In the genomic region with DNA sequence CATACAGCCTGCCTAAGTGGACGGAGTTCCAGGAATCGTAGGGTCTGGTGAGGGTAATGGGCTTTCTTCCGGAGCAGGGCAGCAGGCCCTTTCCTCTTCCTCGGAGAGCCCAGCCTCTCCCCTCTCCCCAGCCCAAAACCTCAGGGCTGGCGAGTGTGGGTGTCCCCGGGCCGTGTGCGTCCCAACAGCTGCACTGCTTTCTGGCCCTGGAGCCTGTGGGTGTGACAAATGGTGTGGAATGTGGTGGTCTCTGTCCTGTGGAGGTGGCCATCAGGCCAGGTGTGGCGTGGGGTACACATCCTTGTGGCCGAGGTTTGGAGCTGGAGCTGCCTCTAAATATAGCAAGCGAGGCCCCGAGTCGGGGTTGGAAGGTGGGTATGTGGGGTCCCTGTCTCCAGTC, we compare ENCODE assay signal across 15 cellular contexts. TPM values are rescaled to one million over a fixed set of nuclear protein-coding genes. Genes with fewer than 3 reads are reported as not detected.
A peak's percentile ranks its signal among the peaks of the same experiment; 100 is the strongest.
DNase-seq lines count a peak whose midpoint lies in the region; ATAC-seq and TF ChIP-seq lines count a peak whose summit lies in the region.
"Had no signal": no experiment of that assay in that cellular context is flagged by ENCODE, and none has a peak within 500 bp of the region (broad histone marks: within the 10 kb centered on the region; RNA-seq: fewer than 3 reads in every experiment).

No MANE protein-coding gene starts in this region.

- ATAC-seq in stimulated activated naive CD8-positive, alpha-beta T cell treated with anti-CD3 and anti-CD28 coated beads, Interleukin-15, Interleukin-2, amounts not matched to agents 100 U/mL and 50 U/mL, for 24 hours, result no peak
- no peak for ATAC-seq in natural killer cell treated with Interleukin-12 subunit alpha and Interleukin-12 subunit beta and Interleukin-15 and Interleukin-18, amount 100 ng/mL, for 72 hours
- ATAC-seq in HG03196 (IDR thresholded peaks at IDR 0.05; ENCODE audit: unreplicated experiment) (no peak), GM21367 (IDR thresholded peaks at IDR 0.05; ENCODE audit: unreplicated experiment) (no peak)
- ATAC-seq: left colon had no signal

- H3K27ac Mint-ChIP-seq in stimulated activated naive CD8-positive, alpha-beta T cell treated with anti-CD3 and anti-CD28 coated beads, Interleukin-15, Interleukin-2, amounts not matched to agents 100 ng/mL and 50 ng/mL, for 24 hours, result peak overlapping the region; percentile 87
- H3K27ac Mint-ChIP-seq in activated naive CD8-positive, alpha-beta T cell treated with anti-CD3 and anti-CD28 coated beads for 36 hours, result peak overlapping the region; percentile 86
- peak overlapping the region; percentile 71 for H3K27ac Mint-ChIP-seq in natural killer cell treated with Interleukin-12 subunit alpha and Interleukin-12 subunit beta and Interleukin-15 and Interleukin-18, amount 100 ng/mL, for 72 hours

- TF ChIP-seq CTCF in sigmoid colon (IDR thresholded peaks at IDR 0.05), result no peak

- 72 to 91% methylated on average over 13 of the region's 13 CpGs for WGBS in sigmoid colon, 2 donors

- H3K27ac ChIP-seq in sigmoid colon, result no peak overlapping the region

- no peak for TF ChIP-seq POLR2A in sigmoid colon (IDR thresholded peaks at IDR 0.05)

- no peaks in the 10 kb centered on the region for H3K27me3 ChIP-seq in sigmoid colon
- H3K27me3 ChIP-seq: MG63, tibial nerve had no signal

- no peak for DNase-seq in stimulated activated naive CD8-positive, alpha-beta T cell treated with anti-CD3 and anti-CD28 coated beads, Interleukin-15, Interleukin-2, amounts not matched to agents 100 U/mL and 50 U/mL, for 24 hours
- DNase-seq in activated naive CD8-positive, alpha-beta T cell treated with anti-CD3 and anti-CD28 coated beads for 36 hours, result no peak
- no peak for DNase-seq in natural killer cell treated with Interleukin-12 subunit alpha and Interleukin-12 subunit beta and Interleukin-15 and Interleukin-18, amount 100 ng/mL, for 72 hours (ENCODE audit: low spot score)
- no peak for DNase-seq in sigmoid colon
- no peak for DNase-seq in KG1 (lab: John Stamatoyannopoulos, UW)
- DNase-seq: activated effector memory CD4-positive, alpha-beta T cell treated with Interleukin-2 at 50 U/mL for 16 hours; left colon; MG63; NCI-H82; stimulated activated CD4-positive, alpha-beta T cell treated with anti-CD3 and anti-CD28 coated beads, Interleukin-1b, Interleukin-23, amount 100 ng/mL, for 48 hours had no signal

- no peak overlapping the region for H3K4me3 ChIP-seq in sigmoid colon
- H3K4me3 ChIP-seq: MG63, tibial nerve had no signal

- H3K9me3 ChIP-seq in sigmoid colon, result no peaks in the 10 kb centered on the region
- H3K9me3 ChIP-seq: MG63, tibial nerve had no signal

- no peaks in the 10 kb centered on the region for H3K9me3 Mint-ChIP-seq in stimulated activated naive CD8-positive, alpha-beta T cell treated with anti-CD3 and anti-CD28 coated beads, Interleukin-15, Interleukin-2, amounts not matched to agents 100 ng/mL and 50 ng/mL, for 24 hours
- no peaks in the 10 kb centered on the region for H3K9me3 Mint-ChIP-seq in activated naive CD8-positive, alpha-beta T cell treated with anti-CD3 and anti-CD28 coated beads for 36 hours
- H3K9me3 Mint-ChIP-seq in natural killer cell treated with Interleukin-12 subunit alpha and Interleukin-12 subunit beta and Interleukin-15 and Interleukin-18, amount 100 ng/mL, for 72 hours, result no peaks in the 10 kb centered on the region

- H3K36me3 Mint-ChIP-seq in stimulated activated naive CD8-positive, alpha-beta T cell treated with anti-CD3 and anti-CD28 coated beads, Interleukin-15, Interleukin-2, amounts not matched to agents 100 ng/mL and 50 ng/mL, for 24 hours (ENCODE audit: low read depth), result peaks cover 26% of the 10 kb centered on the region
- H3K36me3 Mint-ChIP-seq in activated naive CD8-positive, alpha-beta T cell treated with anti-CD3 and anti-CD28 coated beads for 36 hours, result peaks cover 44% of the 10 kb centered on the region
- H3K36me3 Mint-ChIP-seq in natural killer cell treated with Interleukin-12 subunit alpha and Interleukin-12 subunit beta and Interleukin-15 and Interleukin-18, amount 100 ng/mL, for 72 hours, result no peaks in the 10 kb centered on the region

- intact Hi-C loops in sigmoid colon (cut with DNase I), result no loop called here

- H3K27me3 Mint-ChIP-seq in stimulated activated naive CD8-positive, alpha-beta T cell treated with anti-CD3 and anti-CD28 coated beads, Interleukin-15, Interleukin-2, amounts not matched to agents 100 ng/mL and 50 ng/mL, for 24 hours, result no peaks in the 10 kb centered on the region
- no peaks in the 10 kb centered on the region for H3K27me3 Mint-ChIP-seq in activated naive CD8-positive, alpha-beta T cell treated with anti-CD3 and anti-CD28 coated beads for 36 hours
- no peaks in the 10 kb centered on the region for H3K27me3 Mint-ChIP-seq in natural killer cell treated with Interleukin-12 subunit alpha and Interleukin-12 subunit beta and Interleukin-15 and Interleukin-18, amount 100 ng/mL, for 72 hours

- H3K4me1 ChIP-seq in sigmoid colon, result peaks cover 0 to 33% (median 20%) of the 10 kb centered on the region in 4 donors

- peaks cover 77% of the 10 kb centered on the region for H3K4me1 Mint-ChIP-seq in stimulated activated naive CD8-positive, alpha-beta T cell treated with anti-CD3 and anti-CD28 coated beads, Interleukin-15, Interleukin-2, amounts not matched to agents 100 ng/mL and 50 ng/mL, for 24 hours (ENCODE audit: low read depth)
- H3K4me1 Mint-ChIP-seq in activated naive CD8-positive, alpha-beta T cell treated with anti-CD3 and anti-CD28 coated beads for 36 hours, result peaks cover 63% of the 10 kb centered on the region
- peaks cover 43 to 48% of the 10 kb centered on the region in 2 donors for H3K4me1 Mint-ChIP-seq in natural killer cell treated with Interleukin-12 subunit alpha and Interleukin-12 subunit beta and Interleukin-15 and Interleukin-18, amount 100 ng/mL, for 72 hours (ENCODE audit: low read depth in 2 of 2)

- H3K36me3 ChIP-seq in sigmoid colon, result no peaks in the 10 kb centered on the region
- H3K36me3 ChIP-seq: tibial nerve had no signal

- TF ChIP-seq EP300 in sigmoid colon (IDR thresholded peaks at IDR 0.05), result no peak

- H3K4me3 Mint-ChIP-seq in stimulated activated naive CD8-positive, alpha-beta T cell treated with anti-CD3 and anti-CD28 coated beads, Interleukin-15, Interleukin-2, amounts not matched to agents 100 ng/mL and 50 ng/mL, for 24 hours, result peak overlapping the region; percentile 57
- H3K4me3 Mint-ChIP-seq in activated naive CD8-positive, alpha-beta T cell treated with anti-CD3 and anti-CD28 coated beads for 36 hours, result peak overlapping the region; percentile 9
- peak overlapping the region; percentile 25 for H3K4me3 Mint-ChIP-seq in natural killer cell treated with Interleukin-12 subunit alpha and Interleukin-12 subunit beta and Interleukin-15 and Interleukin-18, amount 100 ng/mL, for 72 hours

RNA-seq across cellular contexts. Expression of a gene that starts 8.5 kb away (rescaled TPM):
- 10 to 100 TPM; 44.0 to 44.4 TPM for total RNA-seq in activated naive CD8-positive, alpha-beta T cell treated with anti-CD3 and anti-CD28 coated beads for 36 hours
- 10 to 100 TPM; 40.5 to 43.9 TPM for total RNA-seq in natural killer cell treated with Interleukin-12 subunit alpha and Interleukin-12 subunit beta and Interleukin-15 and Interleukin-18, amount 100 ng/mL, for 72 hours
- 10 to 100 TPM in 2 of 4 donors, 1 to 10 TPM in 2; 5.4 to 12.2 (median 9.0) TPM for total RNA-seq in sigmoid colon
- 10 to 100 TPM in 1 of 3 donors, 1 to 10 TPM in 2; 5.3 to 24.9 (median 9.6) TPM for polyA plus RNA-seq in sigmoid colon

RNA-seq across cellular contexts. Expression of a gene that starts 34.6 kb away (rescaled TPM):
- 1 to 10 TPM; 1.8 to 1.9 TPM for total RNA-seq in activated naive CD8-positive, alpha-beta T cell treated with anti-CD3 and anti-CD28 coated beads for 36 hours
- under 1 TPM; 0.17 to 0.43 TPM for total RNA-seq in natural killer cell treated with Interleukin-12 subunit alpha and Interleukin-12 subunit beta and Interleukin-15 and Interleukin-18, amount 100 ng/mL, for 72 hours
- total RNA-seq in sigmoid colon, result not detected
- 1 to 10 TPM in 1 of 3 donors, under 1 TPM in 1, not detected in 1; 0.90 to 1.2 TPM for polyA plus RNA-seq in sigmoid colon
- total RNA-seq: left colon, RPMI7951 had no signal

RNA-seq across cellular contexts. Expression of a gene that starts 54.0 kb away (rescaled TPM):
- total RNA-seq in activated naive CD8-positive, alpha-beta T cell treated with anti-CD3 and anti-CD28 coated beads for 36 hours, result 10 to 100 TPM; 55.3 to 57.3 TPM
- total RNA-seq in natural killer cell treated with Interleukin-12 subunit alpha and Interleukin-12 subunit beta and Interleukin-15 and Interleukin-18, amount 100 ng/mL, for 72 hours, result 10 to 100 TPM; 35.9 to 60.1 TPM
- 10 to 100 TPM; 16.1 to 31.7 (median 18.5) TPM for total RNA-seq in sigmoid colon
- 10 to 100 TPM in 1 of 3 donors, 1 to 10 TPM in 2; 4.8 to 23.2 (median 9.9) TPM for polyA plus RNA-seq in sigmoid colon
